ENCODE assay signal across 3 cellular contexts in the genomic region with DNA sequence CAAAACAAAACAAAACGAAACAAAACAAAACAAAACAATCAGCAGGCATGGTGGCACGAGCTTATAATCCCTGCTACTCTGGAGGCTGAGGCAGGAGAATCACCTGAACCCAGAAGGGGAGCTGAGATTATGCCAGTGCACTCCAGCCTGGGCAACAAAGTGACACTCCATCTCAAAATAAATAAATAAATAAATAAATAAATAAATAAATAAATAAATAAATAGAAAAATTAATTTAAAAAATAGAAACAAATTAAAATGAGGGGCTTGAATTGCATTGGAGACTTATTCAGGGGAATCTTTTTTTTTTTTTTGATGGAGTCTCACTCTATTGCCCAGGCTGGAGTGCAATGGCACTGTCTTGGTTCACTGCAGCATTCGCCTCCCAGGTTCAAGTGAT. TPM values are rescaled to one million over a fixed set of nuclear protein-coding genes. Genes with fewer than 3 reads are reported as not detected.
DNase-seq lines count a peak whose midpoint lies in the region; ATAC-seq, FAIRE-seq and TF ChIP-seq lines count a peak whose summit lies in the region.
"Not testable (repeated sequence)": the region's sequence is repeated elsewhere in the genome, so short reads cannot be mapped to it uniquely, and the experiment has no call there.

No MANE protein-coding gene starts in this region.

- 80% methylated on average over 3 of the region's 3 CpGs for WGBS in A549 (ENCODE audit: missing lambda C conversion rate)

- not testable (repeated sequence) for H3K9me3 ChIP-seq in A549; HEK293 (ENCODE audit: control insufficient read depth, insufficient read depth, low read depth, low read length)

- not testable (repeated sequence) for ATAC-seq in A549, left lobe of liver

- H3K4me3 ChIP-seq in A549; HEK293 (ENCODE audit: low read depth, low read length): not testable (repeated sequence)

- not testable (repeated sequence) for H3K4me1 ChIP-seq in A549; HEK293 (ENCODE audit: control insufficient read depth, insufficient read depth, low read length)

- TF ChIP-seq CTCF in A549 (IDR thresholded peaks at IDR 0.05); HEK293 (tag by site-specific recombination; IDR thresholded peaks at IDR 0.05): not testable (repeated sequence)

- POLR2A ChIA-PET in A549 (lab: Yijun Ruan, JAX); HEK293 (lab: Yijun Ruan, JAX): not testable (repeated sequence)

- H3K36me3 ChIP-seq in HEK293 (ENCODE audit: control insufficient read depth in 2 of 2, insufficient read depth in 1 of 2, low read length in 2 of 2), result not testable (repeated sequence)

- TF ChIP-seq RAD21 in A549 (conservative IDR thresholded peaks at IDR 0.05 in 1 of 2, IDR thresholded peaks at IDR 0.05 in 1 of 2), result not testable (repeated sequence)

- DNase-seq in A549 (ENCODE audit: low read depth in 1 of 2, low spot score in 1 of 2), result not testable (repeated sequence)
- peak; percentile 3 for DNase-seq in left lobe of liver (ENCODE audit: low spot score)

- CTCF ChIA-PET in A549 (lab: Yijun Ruan, JAX), result interaction anchor here (1.4 kb wide), 1 partner anchor 13 kb away, joined by 3 read pairs; no protein-coding TSS in a partner anchor
- CTCF ChIA-PET in HEK293 (lab: Yijun Ruan, JAX), result not testable (repeated sequence)

- TF ChIP-seq EP300 in A549 (IDR thresholded peaks at IDR 0.05), result not testable (repeated sequence)

- H3K27ac ChIP-seq in A549; HEK293 (ENCODE audit: extremely low read depth, low read depth, low read length): not testable (repeated sequence)

- not testable (repeated sequence) for FAIRE-seq in A549 (lab: Jason Lieb, UNC)

- not testable (repeated sequence) for H3K4me2 ChIP-seq in A549

- TF ChIP-seq POLR2A in A549 (IDR thresholded peaks at IDR 0.05; ENCODE audit: low read length), result not testable (repeated sequence)

TF ChIP-seq in A549, 52 proteins besides CTCF, POLR2A, EP300 and RAD21:
- peak; percentile 74 for TF ChIP-seq ZC3H11A (IDR thresholded peaks at IDR 0.05)

TF ChIP-seq in HEK293, 187 proteins besides CTCF, POLR2A, EP300 and RAD21:
- 0 out of 2 replicates have a peak, but pooled peaks have one; percentile 28 for TF ChIP-seq ZNF623 (tag by site-specific recombination; IDR thresholded peaks at IDR 0.05)
- peak; percentile 24 for TF ChIP-seq ZNF426 (tag by site-specific recombination; IDR thresholded peaks at IDR 0.05)
- peak; percentile 63; the same call in 1 of the 2 replicates for TF ChIP-seq ZNF394 (tag by site-specific recombination; IDR thresholded peaks at IDR 0.05; ENCODE audit: borderline replicate concordance)

RNA-seq across cellular contexts. Expression of gene BIRC6, which starts 6.0 kb away (rescaled TPM):
- 111 and 161 TPM in 2 replicates for polyA plus RNA-seq in A549 (2011; rRNA removed)
- 19.1 and 24.1 TPM in 2 replicates for polyA plus RNA-seq in A549 (2012; cell fraction: cytosol; rRNA removed)
- polyA plus RNA-seq in A549 (2012; cell fraction: nucleus; rRNA removed), result 33.0 and 45.7 TPM in 2 replicates
- 20.3 to 21.9 TPM (median 21.0 TPM) in 3 replicates for polyA plus RNA-seq in A549 (2017; fragmentation: RNase III; extraction: RNeasy Plus Mini Kit Qiagen cat#74134 plus additional on column Dnase treatment)
- 919 and 960 TPM in 2 replicates for polyA minus RNA-seq in A549 (2011; rRNA and poly(A)+ RNA removed)
- total RNA-seq in left lobe of liver, result 39.9 TPM
